In the genomic region with DNA sequence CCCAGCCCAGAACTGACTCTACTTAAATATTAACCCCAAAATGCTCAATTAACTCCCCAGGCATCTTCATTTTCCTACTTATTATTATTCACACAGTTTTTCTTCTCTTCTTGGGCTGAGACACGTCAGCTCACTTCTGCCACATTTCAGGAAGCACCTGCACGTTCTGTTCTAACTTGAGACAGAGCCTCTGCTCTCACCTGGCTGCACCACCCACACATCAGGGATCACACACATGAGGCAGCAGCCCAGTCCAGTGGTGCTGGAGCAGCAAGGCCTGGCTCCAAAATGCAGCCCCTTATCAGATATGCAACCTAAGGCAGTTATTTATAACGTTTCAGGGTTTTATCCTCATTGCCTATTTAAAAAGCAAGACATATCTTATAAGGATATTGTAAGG, we compare ENCODE assay signal across 17 cellular contexts.
DNase-seq lines count a peak whose midpoint lies in the region; ATAC-seq and TF ChIP-seq lines count a peak whose summit lies in the region.
"Had no signal": no experiment of that assay in that cellular context is flagged by ENCODE, and none has a peak within 500 bp of the region (broad histone marks: within the 10 kb centered on the region; RNA-seq: fewer than 3 reads in every experiment).

No MANE protein-coding gene starts in this region.

- no peaks in the 10 kb centered on the region for H3K79me2 ChIP-seq in OCI-LY3 (ENCODE audit: low read length)

- H3K9me3 ChIP-seq in OCI-LY3 (ENCODE audit: insufficient read depth, low read length) (no peaks in the 10 kb centered on the region), esophagus squamous epithelium (no peaks in the 10 kb centered on the region)

- peak overlapping the region; percentile 11 for H3K9ac ChIP-seq in OCI-LY3 (ENCODE audit: low read length)
- H3K9ac ChIP-seq: KMS-11 had no signal

- no peaks in the 10 kb centered on the region for H4K20me1 ChIP-seq in OCI-LY3 (ENCODE audit: insufficient read depth, low read length)

- no peaks in the 10 kb centered on the region for H3K27me3 Mint-ChIP-seq in IgD-negative memory B cell
- H3K27me3 Mint-ChIP-seq in stimulated activated memory B cell treated with anti-CD40 and anti-IgM and Interleukin-4, amounts not matched to agents 10 μg/mL and 1 μg/mL and 100 μg/mL, for 72 hours, result no peaks in the 10 kb centered on the region
- H3K27me3 Mint-ChIP-seq: CD4-positive, alpha-beta T cell had no signal

- intact Hi-C loops in esophagus squamous epithelium (cut with DNase I) (no loop called here), left cardiac atrium (cut with DNase I) (no loop called here)

- DNase-seq in epithelial cell of esophagus (ENCODE audit: low read depth), result peak; percentile 44
- DNase-seq in esophagus squamous epithelium (lab: John Stamatoyannopoulos, UW), result no peak
- no peak for DNase-seq in amniotic stem cell (lab: John Stamatoyannopoulos, UW)
- DNase-seq in NCI-H1417 (lab: John Stamatoyannopoulos, UW), result no peak
- no peak for DNase-seq in left cardiac atrium
- DNase-seq: ACHN; AML-193; CD4-positive, alpha-beta T cell; GOT3; NCI-H2029 treated with DMSO at 0.1 percent for 48 hours; NCI-H2171 treated with DMSO at 0.1 percent for 48 hours; NCI-H510A treated with DMSO at 0.1 percent for 48 hours; OCI-M1 had no signal

- peak overlapping the region; percentile 5 to 90 (median 8) for H3K27ac Mint-ChIP-seq in IgD-negative memory B cell
- H3K27ac Mint-ChIP-seq in stimulated activated memory B cell treated with anti-CD40 and anti-IgM and Interleukin-4, amounts not matched to agents 10 μg/mL and 1 μg/mL and 100 μg/mL, for 72 hours, result peak overlapping the region; percentile 81
- H3K27ac Mint-ChIP-seq: CD4-positive, alpha-beta T cell had no signal

- H3K4me1 Mint-ChIP-seq in IgD-negative memory B cell, result peaks cover 43 to 63% (median 55%) of the 10 kb centered on the region in 3 donors
- peaks cover 84% of the 10 kb centered on the region for H3K4me1 Mint-ChIP-seq in stimulated activated memory B cell treated with anti-CD40 and anti-IgM and Interleukin-4, amounts not matched to agents 10 μg/mL and 1 μg/mL and 100 μg/mL, for 72 hours

- H3K27ac ChIP-seq in OCI-LY3 (ENCODE audit: low read length) (0 out of 2 replicates have a peak overlapping the region, but pooled peaks have one; percentile 8), esophagus squamous epithelium (no peak overlapping the region)
- H3K27ac ChIP-seq: KMS-11 had no signal

- peak overlapping the region; percentile 22 for H3K4me3 ChIP-seq in OCI-LY3 (ENCODE audit: low read length)
- H3K4me3 ChIP-seq in epithelial cell of esophagus (ENCODE audit: low read length), result no peak overlapping the region
- H3K4me3 ChIP-seq in esophagus squamous epithelium, result no peak overlapping the region

- TF ChIP-seq CTCF in OCI-LY3 (IDR thresholded peaks at IDR 0.05; ENCODE audit: low read depth, low read length), result no peak
- no peak for TF ChIP-seq CTCF in epithelial cell of esophagus (IDR thresholded peaks at IDR 0.05; ENCODE audit: insufficient read depth, low read depth, low read length, missing control alignments)
- no peak for TF ChIP-seq CTCF in esophagus squamous epithelium (IDR thresholded peaks at IDR 0.05)

- no peak for TF ChIP-seq POLR2A in esophagus squamous epithelium (IDR thresholded peaks at IDR 0.05)

- 41 to 48% methylated on average over 3 of the region's 3 CpGs for WGBS in esophagus squamous epithelium, 2 donors

- peak overlapping the region; percentile 62 for H3K4me2 ChIP-seq in OCI-LY3 (ENCODE audit: low read length)
- H3K4me2 ChIP-seq: KMS-11 had no signal

- ATAC-seq in stimulated activated memory B cell treated with anti-CD40 and anti-IgM and Interleukin-4, amounts not matched to agents 10 μg/mL and 1 μg/mL and 100 μg/mL, for 72 hours, result peak; percentile 85
- no peak for ATAC-seq in left cardiac atrium

- H3K36me3 ChIP-seq in OCI-LY3 (replicated peaks; ENCODE audit: low read depth, low read length) (no peaks in the 10 kb centered on the region), esophagus squamous epithelium (no peaks in the 10 kb centered on the region)

- H3K27me3 ChIP-seq in OCI-LY3 (ENCODE audit: low read depth, low read length) (no peaks in the 10 kb centered on the region), esophagus squamous epithelium (no peaks in the 10 kb centered on the region)

- no peak overlapping the region for H2AFZ ChIP-seq in OCI-LY3 (ENCODE audit: low read depth, low read length)

- H3K4me1 ChIP-seq in OCI-LY3 (ENCODE audit: low read length) (peaks cover 30% of the 10 kb centered on the region), esophagus squamous epithelium (peaks cover 0 to 15% (median 0%) of the 10 kb centered on the region in 3 donors)

- H3K9me3 Mint-ChIP-seq in IgD-negative memory B cell, result no peaks in the 10 kb centered on the region
- H3K9me3 Mint-ChIP-seq in stimulated activated memory B cell treated with anti-CD40 and anti-IgM and Interleukin-4, amounts not matched to agents 10 μg/mL and 1 μg/mL and 100 μg/mL, for 72 hours, result no peaks in the 10 kb centered on the region
- H3K9me3 Mint-ChIP-seq: CD4-positive, alpha-beta T cell had no signal

- H3K4me3 Mint-ChIP-seq in IgD-negative memory B cell, result peak overlapping the region in 2 of 4 donors; percentile 39 to 79
- peak overlapping the region; percentile 5 for H3K4me3 Mint-ChIP-seq in stimulated activated memory B cell treated with anti-CD40 and anti-IgM and Interleukin-4, amounts not matched to agents 10 μg/mL and 1 μg/mL and 100 μg/mL, for 72 hours
- H3K4me3 Mint-ChIP-seq: CD4-positive, alpha-beta T cell had no signal

- no peaks in the 10 kb centered on the region for H3K36me3 Mint-ChIP-seq in IgD-negative memory B cell
- H3K36me3 Mint-ChIP-seq in stimulated activated memory B cell treated with anti-CD40 and anti-IgM and Interleukin-4, amounts not matched to agents 10 μg/mL and 1 μg/mL and 100 μg/mL, for 72 hours, result peaks cover 27% of the 10 kb centered on the region
